In genomic region chr1:1325288-1326074, GRCh38 we compare ENCODE assay signal across 6 cellular contexts. TPM values are rescaled to one million over a fixed set of nuclear protein-coding genes. Genes with fewer than 3 reads are reported as not detected.
A peak's percentile ranks its signal among the peaks of the same experiment; 100 is the strongest.
DNase-seq lines count a peak whose midpoint lies in the region; ATAC-seq and TF ChIP-seq lines count a peak whose summit lies in the region.

No MANE protein-coding gene starts in this region.

- H4K20me1 ChIP-seq in SK-N-SH (ENCODE audit: insufficient read depth), result peaks cover 26% of the 10 kb centered on the region

- H3K9me3 ChIP-seq in SK-N-SH (no peaks in the 10 kb centered on the region), testis (no peaks in the 10 kb centered on the region)

- no peaks in the 10 kb centered on the region for H3K9me2 ChIP-seq in SK-N-SH

- peak overlapping the region; percentile 44 to 66; a peak in 2 of 4 replicates for H3K27ac ChIP-seq in SK-N-SH (ENCODE audit: low read depth in 2 of 2, low read length in 1 of 2)
- peak overlapping the region; percentile 12 to 76 for H3K27ac ChIP-seq in testis

- TF ChIP-seq POLR2A in testis (IDR thresholded peaks at IDR 0.05), result no peak

- POLR2A ChIA-PET in SK-N-SH (lab: Yijun Ruan, JAX), result interaction anchor here (1.0 kb wide), 1 partner anchor 16 kb away, joined by 3 read pairs; no protein-coding TSS in a partner anchor

- no peak for TF ChIP-seq RAD21 in SK-N-SH (IDR thresholded peaks at IDR 0.05; ENCODE audit: low read length)

- H2AFZ ChIP-seq in SK-N-SH (ENCODE audit: low read depth), result no peak overlapping the region

- intact Hi-C loops in testis (cut with DNase I; ENCODE audit: low total_unique reads), result no loop called here
- intact Hi-C loops in head of caudate nucleus (cut with DNase I), result no loop called here

- H3K36me3 ChIP-seq in SK-N-SH (replicated peaks in 1 of 2; ENCODE audit: control insufficient read depth in 1 of 2, insufficient read depth in 2 of 2, low read length in 1 of 2) (peaks cover 0 to 26% of the 10 kb centered on the region in 2 experiments), testis (ENCODE audit: low read depth, missing control alignments) (no peaks in the 10 kb centered on the region)

- no peak for TF ChIP-seq EP300 in SK-N-SH (IDR thresholded peaks at IDR 0.05; ENCODE audit: borderline replicate concordance in 1 of 2, low read depth in 1 of 2, low read length in 1 of 2)

- H3K4me2 ChIP-seq in SK-N-SH, result peak overlapping the region; percentile 95

- H3F3A ChIP-seq in SK-N-SH (replicated peaks; ENCODE audit: insufficient read depth), result peaks cover 5% of the 10 kb centered on the region

- DNase-seq in SK-N-SH (no peak), fibroblast of the aortic adventitia (ENCODE audit: low read depth) (no peak), testis (no peak), head of caudate nucleus (no peak), iPS-NIHi7 (ENCODE audit: extremely low spot score) (no peak)

- ATAC-seq in SK-N-SH treated with all-trans-retinoic acid at 6 μM for 48 hours, result no peak

- CTCF ChIA-PET in SK-N-SH (lab: Yijun Ruan, JAX), result interaction anchor here (1.0 to 1.6 kb wide), 5 partner anchors 19 to 47 kb away, joined by 3 to 5 read pairs (median 3); no protein-coding TSS in a partner anchor

- H3K9ac ChIP-seq in SK-N-SH, result peak overlapping the region; percentile 80

- peak overlapping the region; percentile 74 to 80 for H3K4me3 ChIP-seq in SK-N-SH (ENCODE audit: low read depth in 2 of 2, low read length in 1 of 2)
- peak overlapping the region; percentile 84 for H3K4me3 ChIP-seq in fibroblast of the aortic adventitia (ENCODE audit: low read depth, low read length)
- peak overlapping the region; percentile 86 to 96 for H3K4me3 ChIP-seq in testis

- H3K27me3 ChIP-seq in SK-N-SH (ENCODE audit: insufficient read depth), result no peaks in the 10 kb centered on the region
- no peaks in the 10 kb centered on the region for H3K27me3 ChIP-seq in testis

- H3K4me1 ChIP-seq in SK-N-SH (ENCODE audit: control insufficient read depth in 1 of 2, insufficient read depth in 2 of 2, low read depth in 1 of 2, low read length in 1 of 2), result peaks cover 0 to 31% of the 10 kb centered on the region in 2 experiments; a peak in 1 of 4 replicates
- H3K4me1 ChIP-seq in testis, result peaks cover 22% of the 10 kb centered on the region

- TF ChIP-seq CTCF in SK-N-SH (IDR thresholded peaks at IDR 0.05), result no peak
- no peak for TF ChIP-seq CTCF in fibroblast of the aortic adventitia (IDR thresholded peaks at IDR 0.05; ENCODE audit: insufficient read depth, low read length)
- TF ChIP-seq CTCF in testis (IDR thresholded peaks at IDR 0.05), result no peak

- H3K79me2 ChIP-seq in SK-N-SH (ENCODE audit: insufficient read depth), result peaks cover 56% of the 10 kb centered on the region

- WGBS in SK-N-SH (ENCODE audit: low lambda C conversion rate), result 47% methylated on average over 7 of the region's 16 CpGs
- WGBS in testis, 2 donors, result 56 to 58% methylated on average over 9 to 16 of the region's 16 CpGs

TF ChIP-seq in SK-N-SH, 30 proteins besides CTCF, POLR2A, EP300 and RAD21:
- TF ChIP-seq FOSL2 (IDR thresholded peaks at IDR 0.05; ENCODE audit: borderline replicate concordance, low read depth) (no peak), CHD2 (IDR thresholded peaks at IDR 0.05; ENCODE audit: low read length, partially characterized antibody) (no peak), NFIC (IDR thresholded peaks at IDR 0.05; ENCODE audit: borderline replicate concordance) (no peak), IRF3 (IDR thresholded peaks at IDR 0.05; ENCODE audit: low read depth, low read length) (no peak)
TF ChIP-seq in SK-N-SH: peak in this region for 0.

TF ChIP-seq in SK-N-SH treated with all-trans-retinoic acid at 6 μM for 48 hours, 23 proteins besides CTCF, POLR2A, EP300 and RAD21:
- TF ChIP-seq ZNF565 (CRISPR knock-in tag; conservative IDR thresholded peaks at IDR 0.05; ENCODE audit: low read depth) (no peak), GLIS3 (CRISPR knock-in tag; IDR thresholded peaks at IDR 0.05) (no peak), ISL1 (CRISPR knock-in tag; IDR thresholded peaks at IDR 0.05) (no peak), ARNTL (CRISPR knock-in tag; IDR thresholded peaks at IDR 0.05; ENCODE audit: borderline replicate concordance, low read depth) (no peak), CSRNP3 (CRISPR knock-in tag; IDR thresholded peaks at IDR 0.05) (no peak), ZNF70 (CRISPR knock-in tag; IDR thresholded peaks at IDR 0.05) (no peak), TSHZ2 (CRISPR knock-in tag; IDR thresholded peaks at IDR 0.05) (no peak), BACH2 (CRISPR knock-in tag; IDR thresholded peaks at IDR 0.05; ENCODE audit: borderline replicate concordance) (no peak), ZC3H10 (CRISPR knock-in tag; IDR thresholded peaks at IDR 0.05) (no peak)

RNA-seq across cellular contexts. Expression of gene CPTP, which starts 0.9 kb away (rescaled TPM):
- polyA plus RNA-seq in SK-N-SH (2012; rRNA removed), result 12.3 and 13.4 TPM in 2 replicates
- polyA plus RNA-seq in SK-N-SH (2012; cell fraction: cytosol; rRNA removed), result 5.8 and 11.0 TPM in 2 replicates
- polyA plus RNA-seq in SK-N-SH (2012; cell fraction: nucleus; rRNA removed), result 9.9 and 14.4 TPM in 2 replicates
- 9.4 and 17.7 TPM in 2 replicates for total RNA-seq in fibroblast of the aortic adventitia (ENCODE audit: low replicate concordance)
- 10 to 100 TPM; 64.4 to 82.3 TPM for total RNA-seq in testis
- 129 TPM for polyA plus RNA-seq in testis (ENCODE audit: insufficient read depth, low read depth, low replicate concordance)

RNA-seq across cellular contexts. Expression of gene INTS11, which starts 1.0 kb away (rescaled TPM):
- 137 and 141 TPM in 2 replicates for polyA plus RNA-seq in SK-N-SH (2012; rRNA removed)
- polyA plus RNA-seq in SK-N-SH (2012; cell fraction: cytosol; rRNA removed), result 42.5 and 60.8 TPM in 2 replicates
- polyA plus RNA-seq in SK-N-SH (2012; cell fraction: nucleus; rRNA removed), result 483 and 499 TPM in 2 replicates
- total RNA-seq in fibroblast of the aortic adventitia (ENCODE audit: low replicate concordance), result 35.0 and 53.1 TPM in 2 replicates
- 100 to 1,000 TPM; 220 to 232 TPM for total RNA-seq in testis
- polyA plus RNA-seq in testis (ENCODE audit: insufficient read depth, low read depth, low replicate concordance), result 213 TPM

RNA-seq across cellular contexts. Expression of gene TAS1R3, which starts 5.6 kb away (rescaled TPM):
- polyA plus RNA-seq in SK-N-SH (2012; rRNA removed) (0.06 and 0.08 TPM in 2 replicates), testis (ENCODE audit: insufficient read depth, low read depth, low replicate concordance) (0.66 TPM)
- polyA plus RNA-seq in SK-N-SH (2012; cell fraction: cytosol; rRNA removed), result 0.03 TPM in 1 of 2 replicates, not detected in the other
- 0.55 and 0.62 TPM in 2 replicates for polyA plus RNA-seq in SK-N-SH (2012; cell fraction: nucleus; rRNA removed)
- total RNA-seq in fibroblast of the aortic adventitia (ENCODE audit: low replicate concordance) (0.09 and 0.57 TPM in 2 replicates), testis (1 to 10 TPM; 1.5 TPM)

RNA-seq across cellular contexts. Expression of gene PUSL1, which starts 17.1 kb away (rescaled TPM):
- 13.9 and 19.0 TPM in 2 replicates for polyA plus RNA-seq in SK-N-SH (2012; rRNA removed)
- 7.1 and 11.8 TPM in 2 replicates for polyA plus RNA-seq in SK-N-SH (2012; cell fraction: cytosol; rRNA removed)
- polyA plus RNA-seq in SK-N-SH (2012; cell fraction: nucleus; rRNA removed), result 24.9 and 36.1 TPM in 2 replicates
- total RNA-seq in fibroblast of the aortic adventitia (ENCODE audit: low replicate concordance), result 21.3 and 25.9 TPM in 2 replicates
- 10 to 100 TPM; 35.4 to 39.0 TPM for total RNA-seq in testis
- polyA plus RNA-seq in testis (ENCODE audit: insufficient read depth, low read depth, low replicate concordance), result 12.4 TPM

RNA-seq across cellular contexts. Expression of gene ACAP3, which starts 17.8 kb away (rescaled TPM):
- 51.7 and 66.4 TPM in 2 replicates for polyA plus RNA-seq in SK-N-SH (2012; rRNA removed)
- polyA plus RNA-seq in SK-N-SH (2012; cell fraction: cytosol; rRNA removed), result 8.8 and 14.1 TPM in 2 replicates
- 444 and 648 TPM in 2 replicates for polyA plus RNA-seq in SK-N-SH (2012; cell fraction: nucleus; rRNA removed)
- 43.2 and 106 TPM in 2 replicates for total RNA-seq in fibroblast of the aortic adventitia (ENCODE audit: low replicate concordance)
- total RNA-seq in testis, result 10 to 100 TPM; 53.0 to 62.7 TPM
- 16.8 TPM for polyA plus RNA-seq in testis (ENCODE audit: insufficient read depth, low read depth, low replicate concordance)
